In the genomic region with DNA sequence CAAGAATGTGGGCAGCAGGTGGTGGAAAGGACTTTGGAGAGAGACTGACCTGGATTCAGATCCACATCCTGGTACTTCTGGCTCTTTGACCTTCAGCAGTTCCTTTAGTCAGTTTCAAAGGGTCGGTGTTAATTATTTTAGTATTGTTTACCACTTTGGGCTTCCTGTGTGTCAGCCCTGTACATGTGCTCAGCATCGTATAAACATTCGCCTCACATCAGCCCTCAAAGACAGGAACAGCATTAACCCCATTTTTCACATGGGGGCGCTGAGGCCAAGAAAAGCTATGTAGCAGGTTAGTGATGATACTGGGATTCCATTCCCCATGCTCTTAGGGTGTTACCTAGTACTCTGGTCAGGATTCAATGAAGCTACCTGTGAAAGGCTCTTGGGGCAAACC, we compare ENCODE assay signal across 11 cellular contexts.
A peak's percentile ranks its signal among the peaks of the same experiment; 100 is the strongest.
DNase-seq lines count a peak whose midpoint lies in the region; ATAC-seq and TF ChIP-seq lines count a peak whose summit lies in the region.
"Had no signal": no experiment of that assay in that cellular context is flagged by ENCODE, and none has a peak within 500 bp of the region (broad histone marks: within the 10 kb centered on the region; RNA-seq: fewer than 3 reads in every experiment).

No MANE protein-coding gene starts in this region.

- H3K9me3 ChIP-seq in heart right ventricle, result no peaks in the 10 kb centered on the region
- no peaks in the 10 kb centered on the region for H3K9me3 ChIP-seq in fibroblast of lung (ENCODE audit: control insufficient read depth, insufficient read depth, low read depth, low read length)
- no peaks in the 10 kb centered on the region for H3K9me3 ChIP-seq in upper lobe of right lung
- H3K9me3 ChIP-seq: SJCRH30 had no signal

- no peak overlapping the region for H3K9ac ChIP-seq in fibroblast of lung (ENCODE audit: insufficient read depth, low read length)

- TF ChIP-seq POLR2A in lower leg skin (IDR thresholded peaks at IDR 0.05), result no peak

- no peak overlapping the region for H3K27ac ChIP-seq in heart right ventricle
- H3K27ac ChIP-seq in fibroblast of lung (ENCODE audit: insufficient read depth, low read length), result no peak overlapping the region
- H3K27ac ChIP-seq in upper lobe of right lung, result no peak overlapping the region
- H3K27ac ChIP-seq: SJCRH30 had no signal

- WGBS in heart right ventricle, 2 donors, result 61 to 72% methylated on average over 4 of the region's 4 CpGs
- 71 to 74% methylated on average over 4 of the region's 4 CpGs for WGBS in lower leg skin, 2 donors

- H3K27me3 ChIP-seq in heart right ventricle (no peaks in the 10 kb centered on the region), fibroblast of lung (ENCODE audit: control insufficient read depth, insufficient read depth, low read length) (no peaks in the 10 kb centered on the region), upper lobe of right lung (no peaks in the 10 kb centered on the region)
- H3K27me3 ChIP-seq: SJCRH30 had no signal

- H3K4me1 ChIP-seq in heart right ventricle (peaks cover 0 to 17% (median 0%) of the 10 kb centered on the region in 9 donors), fibroblast of lung (ENCODE audit: control insufficient read depth, extremely low read depth, insufficient read depth, low read length) (no peaks in the 10 kb centered on the region), upper lobe of right lung (peaks cover 14% of the 10 kb centered on the region)
- H3K4me1 ChIP-seq: SJCRH30 had no signal

- H4K20me1 ChIP-seq in fibroblast of lung (ENCODE audit: control insufficient read depth, extremely low read depth, insufficient read depth, low read length), result no peaks in the 10 kb centered on the region

- H2AFZ ChIP-seq in fibroblast of lung (ENCODE audit: low read length), result no peak overlapping the region

- no peaks in the 10 kb centered on the region for H3K79me2 ChIP-seq in fibroblast of lung (ENCODE audit: control insufficient read depth, insufficient read depth, low read length)

- in situ Hi-C loops in SK-MEL-5 (cut with HindIII; ENCODE audit: low pct_unique_long_range_greater_than_20kb, low sequenced_read_pairs), result no loop called here

- ATAC-seq in heart right ventricle (no peak), Right ventricle myocardium superior (ENCODE audit: poor library complexity) (no peak), upper lobe of right lung (peak; percentile 17), GM18861 (IDR thresholded peaks at IDR 0.05; ENCODE audit: unreplicated experiment) (no peak)

- peaks cover 0 to 94% (median 22%) of the 10 kb centered on the region in 9 donors for H3K36me3 ChIP-seq in heart right ventricle
- H3K36me3 ChIP-seq in fibroblast of lung (ENCODE audit: control insufficient read depth, insufficient read depth, low read length), result no peaks in the 10 kb centered on the region
- H3K36me3 ChIP-seq in upper lobe of right lung, result peaks cover 63% of the 10 kb centered on the region

- no peak overlapping the region for H3K4me3 ChIP-seq in heart right ventricle
- H3K4me3 ChIP-seq in fibroblast of lung (replicated peaks in 1 of 4; ENCODE audit: control extremely low read depth in 1 of 4, insufficient read depth in 1 of 4, low read depth in 3 of 4, low read length in 4 of 4), result no peak overlapping the region
- H3K4me3 ChIP-seq in upper lobe of right lung, result no peak overlapping the region
- H3K4me3 ChIP-seq in lower leg skin (ENCODE audit: low read depth, poor library complexity, severe bottlenecking), result no peak overlapping the region
- H3K4me3 ChIP-seq: SJCRH30 had no signal

- TF ChIP-seq CTCF in heart right ventricle (IDR thresholded peaks at IDR 0.05) (peak in 5 of 9 donors; percentile 19 to 48 (median 29)), fibroblast of lung (conservative IDR thresholded peaks at IDR 0.05 in 1 of 2, IDR thresholded peaks at IDR 0.05 in 1 of 2; ENCODE audit: low read depth in 1 of 2, low read length in 2 of 2) (peak; percentile 1 to 11), upper lobe of right lung (IDR thresholded peaks at IDR 0.05) (peak; percentile 11), lower leg skin (IDR thresholded peaks at IDR 0.05) (no peak)

- H3K4me2 ChIP-seq in fibroblast of lung (ENCODE audit: extremely low read depth, insufficient read depth, low read length), result no peak overlapping the region

- DNase-seq in heart right ventricle (no peak), Right ventricle myocardium superior (no peak), SK-MEL-5 (ENCODE audit: low read depth, low spot score) (peak; percentile 67), fibroblast of lung (ENCODE audit: low read depth in 2 of 2) (no peak), upper lobe of right lung (no peak), lower leg skin (ENCODE audit: low spot score in 2 of 2) (no peak), NCI-H2029 (lab: John Stamatoyannopoulos, UW) (no peak)
- DNase-seq: glutamatergic neuron, NCI-H1436 treated with DMSO at 0.1 percent for 48 hours, SJCRH30 had no signal

- intact Hi-C loops in heart right ventricle (cut with DNase I) (loop anchor here in 2 of 10 donors (5.0 kb wide), 2 partner anchors 75 to 80 kb away; no protein-coding TSS in a partner anchor), Right ventricle myocardium superior (cut with DNase I) (no loop called here), upper lobe of right lung (cut with DNase I) (no loop called here), lower leg skin (cut with DNase I; ENCODE audit: low total_unique reads) (no loop called here)

Comparison
In these comparisons a context has a peak if more than half of its experiments do, and no peak if none do; other contexts are left out.
1. CTCF ChIP-seq: peak in heart right ventricle (5 of 9), fibroblast of lung (2 of 2) and upper lobe of right lung (single experiment); none in lower leg skin (0 of 3).